Comparison of ENCODE assay signal across 1 cellular context in genomic region chr18:976393-977128, GRCh38.
A peak's percentile ranks its signal among the peaks of the same experiment; 100 is the strongest.
TF ChIP-seq lines count a peak whose summit lies in the region.
"Not testable (repeated sequence)": the region's sequence is repeated elsewhere in the genome, so short reads cannot be mapped to it uniquely, and the experiment has no call there.

No MANE protein-coding gene starts in this region.

TF ChIP-seq in K562, 482 proteins besides CTCF, POLR2A, EP300 and RAD21 (continued from another document):
- TF ChIP-seq, protein P1, sequence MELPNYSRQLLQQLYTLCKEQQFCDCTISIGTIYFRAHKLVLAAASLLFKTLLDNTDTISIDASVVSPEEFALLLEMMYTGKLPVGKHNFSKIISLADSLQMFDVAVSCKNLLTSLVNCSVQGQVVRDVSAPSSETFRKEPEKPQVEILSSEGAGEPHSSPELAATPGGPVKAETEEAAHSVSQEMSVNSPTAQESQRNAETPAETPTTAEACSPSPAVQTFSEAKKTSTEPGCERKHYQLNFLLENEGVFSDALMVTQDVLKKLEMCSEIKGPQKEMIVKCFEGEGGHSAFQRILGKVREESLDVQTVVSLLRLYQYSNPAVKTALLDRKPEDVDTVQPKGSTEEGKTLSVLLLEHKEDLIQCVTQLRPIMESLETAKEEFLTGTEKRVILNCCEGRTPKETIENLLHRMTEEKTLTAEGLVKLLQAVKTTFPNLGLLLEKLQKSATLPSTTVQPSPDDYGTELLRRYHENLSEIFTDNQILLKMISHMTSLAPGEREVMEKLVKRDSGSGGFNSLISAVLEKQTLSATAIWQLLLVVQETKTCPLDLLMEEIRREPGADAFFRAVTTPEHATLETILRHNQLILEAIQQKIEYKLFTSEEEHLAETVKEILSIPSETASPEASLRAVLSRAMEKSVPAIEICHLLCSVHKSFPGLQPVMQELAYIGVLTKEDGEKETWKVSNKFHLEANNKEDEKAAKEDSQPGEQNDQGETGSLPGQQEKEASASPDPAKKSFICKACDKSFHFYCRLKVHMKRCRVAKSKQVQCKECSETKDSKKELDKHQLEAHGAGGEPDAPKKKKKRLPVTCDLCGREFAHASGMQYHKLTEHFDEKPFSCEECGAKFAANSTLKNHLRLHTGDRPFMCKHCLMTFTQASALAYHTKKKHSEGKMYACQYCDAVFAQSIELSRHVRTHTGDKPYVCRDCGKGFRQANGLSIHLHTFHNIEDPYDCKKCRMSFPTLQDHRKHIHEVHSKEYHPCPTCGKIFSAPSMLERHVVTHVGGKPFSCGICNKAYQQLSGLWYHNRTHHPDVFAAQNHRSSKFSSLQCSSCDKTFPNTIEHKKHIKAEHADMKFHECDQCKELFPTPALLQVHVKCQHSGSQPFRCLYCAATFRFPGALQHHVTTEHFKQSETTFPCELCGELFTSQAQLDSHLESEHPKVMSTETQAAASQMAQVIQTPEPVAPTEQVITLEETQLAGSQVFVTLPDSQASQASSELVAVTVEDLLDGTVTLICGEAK (IDR thresholded peaks at IDR 0.05) = peak; percentile 63
- TF ChIP-seq, protein P1 (CRISPR knock-in tag; IDR thresholded peaks at IDR 0.05) = not testable (repeated sequence)
- TF ChIP-seq ATF1, NR2C2 (CRISPR knock-in tag; IDR thresholded peaks at IDR 0.05): not testable (repeated sequence)
- TF ChIP-seq ATF1 (tag; IDR thresholded peaks at IDR 0.05) (peak; percentile 26; the same call in 1 of the 2 replicates), OTX1 (CRISPR knock-in tag; IDR thresholded peaks at IDR 0.05) (peak; percentile 66), POLR2G (IDR thresholded peaks at IDR 0.05; ENCODE audit: low read depth, low read length) (peak; percentile 51), TAF7 (tag; IDR thresholded peaks at IDR 0.05) (peak; percentile 63), BRD9 (IDR thresholded peaks at IDR 0.05; ENCODE audit: low read depth, partially characterized antibody) (peak; percentile 65), EHMT2 (IDR thresholded peaks at IDR 0.05) (peak; percentile 54; the same call in 1 of the 2 replicates), NRF1 (conservative IDR thresholded peaks at IDR 0.05 in 1 of 2, IDR thresholded peaks at IDR 0.05 in 1 of 2) (peak; percentile 16 to 42; a peak in 3 of 4 replicates), EP400 (IDR thresholded peaks at IDR 0.05) (peak; percentile 37; the same call in 1 of the 2 replicates), ZNF639 (CRISPR knock-in tag; conservative IDR thresholded peaks at IDR 0.05 in 1 of 2, IDR thresholded peaks at IDR 0.05 in 1 of 2) (0 out of 4 replicates have a peak, but pooled peaks of 1 of the 2 experiments have one; percentile 18), TAF9B (IDR thresholded peaks at IDR 0.05; ENCODE audit: partially characterized antibody) (peak; percentile 48), NFRKB (IDR thresholded peaks at IDR 0.05; ENCODE audit: low read depth) (peak; percentile 98), SMAD4 (CRISPR knock-in tag; conservative IDR thresholded peaks at IDR 0.05) (0 out of 2 replicates have a peak, but pooled peaks have one; percentile 15), BCOR (IDR thresholded peaks at IDR 0.05) (peak; percentile 17; the same call in 1 of the 2 replicates), SUPT5H (IDR thresholded peaks at IDR 0.05) (peak; percentile 29; the same call in 1 of the 2 replicates), DMBX1 (CRISPR knock-in tag; IDR thresholded peaks at IDR 0.05; ENCODE audit: borderline replicate concordance) (0 out of 2 replicates have a peak, but pooled peaks have one; percentile 53), YY1 (IDR thresholded peaks at IDR 0.05; ENCODE audit: borderline replicate concordance in 1 of 3, control insufficient read depth in 1 of 3, extremely low read depth in 1 of 3, insufficient read depth in 3 of 3, insufficient read length in 1 of 3, insufficient replicate concordance in 2 of 3, low read depth in 1 of 3, low read length in 2 of 3) (peak in 2 of 3 experiments; percentile 28 to 72), NR2C2 (tag; IDR thresholded peaks at IDR 0.05) (peak; percentile 73), CXXC5 (CRISPR knock-in tag; IDR thresholded peaks at IDR 0.05) (0 out of 2 replicates have a peak, but pooled peaks have one; percentile 17), DPF2 (IDR thresholded peaks at IDR 0.05) (peak; percentile 36; the same call in 1 of the 2 replicates)
- TF ChIP-seq, protein P2, sequence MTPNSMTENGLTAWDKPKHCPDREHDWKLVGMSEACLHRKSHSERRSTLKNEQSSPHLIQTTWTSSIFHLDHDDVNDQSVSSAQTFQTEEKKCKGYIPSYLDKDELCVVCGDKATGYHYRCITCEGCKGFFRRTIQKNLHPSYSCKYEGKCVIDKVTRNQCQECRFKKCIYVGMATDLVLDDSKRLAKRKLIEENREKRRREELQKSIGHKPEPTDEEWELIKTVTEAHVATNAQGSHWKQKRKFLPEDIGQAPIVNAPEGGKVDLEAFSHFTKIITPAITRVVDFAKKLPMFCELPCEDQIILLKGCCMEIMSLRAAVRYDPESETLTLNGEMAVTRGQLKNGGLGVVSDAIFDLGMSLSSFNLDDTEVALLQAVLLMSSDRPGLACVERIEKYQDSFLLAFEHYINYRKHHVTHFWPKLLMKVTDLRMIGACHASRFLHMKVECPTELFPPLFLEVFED (CRISPR knock-in tag; conservative IDR thresholded peaks at IDR 0.05) = peak; percentile 54; the same call in 1 of the 2 replicates
- TF ChIP-seq, protein P3, sequence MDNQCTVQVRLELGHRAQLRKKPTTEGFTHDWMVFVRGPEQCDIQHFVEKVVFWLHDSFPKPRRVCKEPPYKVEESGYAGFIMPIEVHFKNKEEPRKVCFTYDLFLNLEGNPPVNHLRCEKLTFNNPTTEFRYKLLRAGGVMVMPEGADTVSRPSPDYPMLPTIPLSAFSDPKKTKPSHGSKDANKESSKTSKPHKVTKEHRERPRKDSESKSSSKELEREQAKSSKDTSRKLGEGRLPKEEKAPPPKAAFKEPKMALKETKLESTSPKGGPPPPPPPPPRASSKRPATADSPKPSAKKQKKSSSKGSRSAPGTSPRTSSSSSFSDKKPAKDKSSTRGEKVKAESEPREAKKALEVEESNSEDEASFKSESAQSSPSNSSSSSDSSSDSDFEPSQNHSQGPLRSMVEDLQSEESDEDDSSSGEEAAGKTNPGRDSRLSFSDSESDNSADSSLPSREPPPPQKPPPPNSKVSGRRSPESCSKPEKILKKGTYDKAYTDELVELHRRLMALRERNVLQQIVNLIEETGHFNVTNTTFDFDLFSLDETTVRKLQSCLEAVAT (IDR thresholded peaks at IDR 0.05) = peak; percentile 29 to 78; a peak in 2 of 4 replicates
- TF ChIP-seq, protein P4, sequence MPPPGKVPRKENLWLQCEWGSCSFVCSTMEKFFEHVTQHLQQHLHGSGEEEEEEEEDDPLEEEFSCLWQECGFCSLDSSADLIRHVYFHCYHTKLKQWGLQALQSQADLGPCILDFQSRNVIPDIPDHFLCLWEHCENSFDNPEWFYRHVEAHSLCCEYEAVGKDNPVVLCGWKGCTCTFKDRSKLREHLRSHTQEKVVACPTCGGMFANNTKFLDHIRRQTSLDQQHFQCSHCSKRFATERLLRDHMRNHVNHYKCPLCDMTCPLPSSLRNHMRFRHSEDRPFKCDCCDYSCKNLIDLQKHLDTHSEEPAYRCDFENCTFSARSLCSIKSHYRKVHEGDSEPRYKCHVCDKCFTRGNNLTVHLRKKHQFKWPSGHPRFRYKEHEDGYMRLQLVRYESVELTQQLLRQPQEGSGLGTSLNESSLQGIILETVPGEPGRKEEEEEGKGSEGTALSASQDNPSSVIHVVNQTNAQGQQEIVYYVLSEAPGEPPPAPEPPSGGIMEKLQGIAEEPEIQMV (tag; conservative IDR thresholded peaks at IDR 0.05; ENCODE audit: low read depth) = peak; percentile 44; the same call in 1 of the 2 replicates
- TF ChIP-seq, protein P5, sequence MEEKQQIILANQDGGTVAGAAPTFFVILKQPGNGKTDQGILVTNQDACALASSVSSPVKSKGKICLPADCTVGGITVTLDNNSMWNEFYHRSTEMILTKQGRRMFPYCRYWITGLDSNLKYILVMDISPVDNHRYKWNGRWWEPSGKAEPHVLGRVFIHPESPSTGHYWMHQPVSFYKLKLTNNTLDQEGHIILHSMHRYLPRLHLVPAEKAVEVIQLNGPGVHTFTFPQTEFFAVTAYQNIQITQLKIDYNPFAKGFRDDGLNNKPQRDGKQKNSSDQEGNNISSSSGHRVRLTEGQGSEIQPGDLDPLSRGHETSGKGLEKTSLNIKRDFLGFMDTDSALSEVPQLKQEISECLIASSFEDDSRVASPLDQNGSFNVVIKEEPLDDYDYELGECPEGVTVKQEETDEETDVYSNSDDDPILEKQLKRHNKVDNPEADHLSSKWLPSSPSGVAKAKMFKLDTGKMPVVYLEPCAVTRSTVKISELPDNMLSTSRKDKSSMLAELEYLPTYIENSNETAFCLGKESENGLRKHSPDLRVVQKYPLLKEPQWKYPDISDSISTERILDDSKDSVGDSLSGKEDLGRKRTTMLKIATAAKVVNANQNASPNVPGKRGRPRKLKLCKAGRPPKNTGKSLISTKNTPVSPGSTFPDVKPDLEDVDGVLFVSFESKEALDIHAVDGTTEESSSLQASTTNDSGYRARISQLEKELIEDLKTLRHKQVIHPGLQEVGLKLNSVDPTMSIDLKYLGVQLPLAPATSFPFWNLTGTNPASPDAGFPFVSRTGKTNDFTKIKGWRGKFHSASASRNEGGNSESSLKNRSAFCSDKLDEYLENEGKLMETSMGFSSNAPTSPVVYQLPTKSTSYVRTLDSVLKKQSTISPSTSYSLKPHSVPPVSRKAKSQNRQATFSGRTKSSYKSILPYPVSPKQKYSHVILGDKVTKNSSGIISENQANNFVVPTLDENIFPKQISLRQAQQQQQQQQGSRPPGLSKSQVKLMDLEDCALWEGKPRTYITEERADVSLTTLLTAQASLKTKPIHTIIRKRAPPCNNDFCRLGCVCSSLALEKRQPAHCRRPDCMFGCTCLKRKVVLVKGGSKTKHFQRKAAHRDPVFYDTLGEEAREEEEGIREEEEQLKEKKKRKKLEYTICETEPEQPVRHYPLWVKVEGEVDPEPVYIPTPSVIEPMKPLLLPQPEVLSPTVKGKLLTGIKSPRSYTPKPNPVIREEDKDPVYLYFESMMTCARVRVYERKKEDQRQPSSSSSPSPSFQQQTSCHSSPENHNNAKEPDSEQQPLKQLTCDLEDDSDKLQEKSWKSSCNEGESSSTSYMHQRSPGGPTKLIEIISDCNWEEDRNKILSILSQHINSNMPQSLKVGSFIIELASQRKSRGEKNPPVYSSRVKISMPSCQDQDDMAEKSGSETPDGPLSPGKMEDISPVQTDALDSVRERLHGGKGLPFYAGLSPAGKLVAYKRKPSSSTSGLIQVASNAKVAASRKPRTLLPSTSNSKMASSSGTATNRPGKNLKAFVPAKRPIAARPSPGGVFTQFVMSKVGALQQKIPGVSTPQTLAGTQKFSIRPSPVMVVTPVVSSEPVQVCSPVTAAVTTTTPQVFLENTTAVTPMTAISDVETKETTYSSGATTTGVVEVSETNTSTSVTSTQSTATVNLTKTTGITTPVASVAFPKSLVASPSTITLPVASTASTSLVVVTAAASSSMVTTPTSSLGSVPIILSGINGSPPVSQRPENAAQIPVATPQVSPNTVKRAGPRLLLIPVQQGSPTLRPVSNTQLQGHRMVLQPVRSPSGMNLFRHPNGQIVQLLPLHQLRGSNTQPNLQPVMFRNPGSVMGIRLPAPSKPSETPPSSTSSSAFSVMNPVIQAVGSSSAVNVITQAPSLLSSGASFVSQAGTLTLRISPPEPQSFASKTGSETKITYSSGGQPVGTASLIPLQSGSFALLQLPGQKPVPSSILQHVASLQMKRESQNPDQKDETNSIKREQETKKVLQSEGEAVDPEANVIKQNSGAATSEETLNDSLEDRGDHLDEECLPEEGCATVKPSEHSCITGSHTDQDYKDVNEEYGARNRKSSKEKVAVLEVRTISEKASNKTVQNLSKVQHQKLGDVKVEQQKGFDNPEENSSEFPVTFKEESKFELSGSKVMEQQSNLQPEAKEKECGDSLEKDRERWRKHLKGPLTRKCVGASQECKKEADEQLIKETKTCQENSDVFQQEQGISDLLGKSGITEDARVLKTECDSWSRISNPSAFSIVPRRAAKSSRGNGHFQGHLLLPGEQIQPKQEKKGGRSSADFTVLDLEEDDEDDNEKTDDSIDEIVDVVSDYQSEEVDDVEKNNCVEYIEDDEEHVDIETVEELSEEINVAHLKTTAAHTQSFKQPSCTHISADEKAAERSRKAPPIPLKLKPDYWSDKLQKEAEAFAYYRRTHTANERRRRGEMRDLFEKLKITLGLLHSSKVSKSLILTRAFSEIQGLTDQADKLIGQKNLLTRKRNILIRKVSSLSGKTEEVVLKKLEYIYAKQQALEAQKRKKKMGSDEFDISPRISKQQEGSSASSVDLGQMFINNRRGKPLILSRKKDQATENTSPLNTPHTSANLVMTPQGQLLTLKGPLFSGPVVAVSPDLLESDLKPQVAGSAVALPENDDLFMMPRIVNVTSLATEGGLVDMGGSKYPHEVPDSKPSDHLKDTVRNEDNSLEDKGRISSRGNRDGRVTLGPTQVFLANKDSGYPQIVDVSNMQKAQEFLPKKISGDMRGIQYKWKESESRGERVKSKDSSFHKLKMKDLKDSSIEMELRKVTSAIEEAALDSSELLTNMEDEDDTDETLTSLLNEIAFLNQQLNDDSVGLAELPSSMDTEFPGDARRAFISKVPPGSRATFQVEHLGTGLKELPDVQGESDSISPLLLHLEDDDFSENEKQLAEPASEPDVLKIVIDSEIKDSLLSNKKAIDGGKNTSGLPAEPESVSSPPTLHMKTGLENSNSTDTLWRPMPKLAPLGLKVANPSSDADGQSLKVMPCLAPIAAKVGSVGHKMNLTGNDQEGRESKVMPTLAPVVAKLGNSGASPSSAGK (IDR thresholded peaks at IDR 0.05) = peak; percentile 49
TF ChIP-seq in K562: peak in this region for 30; not testable (repeated sequence) for 452.
